In the genomic region with DNA sequence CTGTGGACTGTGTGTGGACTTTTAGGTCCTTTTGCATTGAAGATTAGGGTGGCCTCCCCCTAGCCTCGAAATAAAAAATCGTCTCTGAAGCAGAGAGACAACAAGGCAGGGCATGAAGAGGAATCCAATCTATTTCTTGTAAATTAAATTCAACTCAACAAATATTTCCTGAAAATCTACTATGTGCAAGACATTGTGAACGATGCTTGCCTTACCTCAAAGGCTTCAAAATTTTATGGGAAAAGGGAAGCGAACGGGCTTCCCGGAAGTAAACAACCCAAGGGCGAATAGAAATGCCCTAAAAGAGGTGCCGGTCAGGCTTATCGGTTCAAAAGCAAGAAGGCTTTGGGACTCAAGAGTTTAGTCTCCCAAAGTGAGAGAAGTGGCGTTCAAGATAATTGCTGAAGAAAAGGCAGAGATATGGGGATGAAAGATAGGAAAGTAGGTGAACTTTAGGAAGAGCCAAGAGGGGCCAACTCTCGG, we compare ENCODE assay signal across 8 cellular contexts. TPM values are rescaled to one million over a fixed set of nuclear protein-coding genes. Genes with fewer than 3 reads are reported as not detected.
DNase-seq lines count a peak whose midpoint lies in the region; ATAC-seq and TF ChIP-seq lines count a peak whose summit lies in the region.

No MANE protein-coding gene starts in this region.

- DNase-seq in DMS114 treated with DMSO at 0.1 percent for 48 hours (lab: John Stamatoyannopoulos, UW; ENCODE audit: unreplicated experiment): peak; percentile 78
- peak; percentile 27 for DNase-seq in HEK293T (ENCODE audit: extremely low spot score)
- no peak for DNase-seq in Peyer's patch
- DNase-seq in endodermal cell: no peak
- no peak for DNase-seq in stimulated activated CD4-positive, alpha-beta T cell treated with anti-CD3 and anti-CD28 coated beads, Interleukin-4, amount 100 ng/mL, for 1 hour

- H3K9me3 ChIP-seq in Peyer's patch (no peaks in the 10 kb centered on the region), endodermal cell (ENCODE audit: control insufficient read depth, low read length) (no peaks in the 10 kb centered on the region), neuron (ENCODE audit: low read length) (no peaks in the 10 kb centered on the region)

- H3K27ac ChIP-seq in Peyer's patch: peak overlapping the region; percentile 51 to 63 (median 60)
- peak overlapping the region; percentile 59 for H3K27ac ChIP-seq in endodermal cell (ENCODE audit: low read depth, low read length)

- WGBS in endodermal cell (ENCODE audit: insufficient coverage in 1 of 2, insufficient read length in 1 of 2), 2 experiments: 2 to 5% methylated on average over 10 to 11 of the region's 11 CpGs

- no peaks in the 10 kb centered on the region for H3K36me3 ChIP-seq in Peyer's patch
- H3K36me3 ChIP-seq in endodermal cell (ENCODE audit: control insufficient read depth, insufficient read depth, low read length): no peaks in the 10 kb centered on the region
- H3K36me3 ChIP-seq in neuron (ENCODE audit: insufficient read depth, low read length): no peaks in the 10 kb centered on the region

- peak overlapping the region; percentile 98 for H3K27ac Mint-ChIP-seq in endodermal cell

- H3K9me3 Mint-ChIP-seq in endodermal cell: no peaks in the 10 kb centered on the region

- H3K27me3 ChIP-seq in Peyer's patch (no peaks in the 10 kb centered on the region), endodermal cell (ENCODE audit: control insufficient read depth, insufficient read depth, low read length, poor library complexity, severe bottlenecking) (no peaks in the 10 kb centered on the region), neuron (ENCODE audit: insufficient read depth, low read length) (no peaks in the 10 kb centered on the region)

- H3K4me1 ChIP-seq in Peyer's patch (peaks cover 0 to 28% (median 0%) of the 10 kb centered on the region in 4 donors), endodermal cell (ENCODE audit: control insufficient read depth, insufficient read depth, low read length) (peaks cover 6% of the 10 kb centered on the region), neuron (ENCODE audit: insufficient read depth, low read length) (peaks cover 32% of the 10 kb centered on the region)

- H3K36me3 Mint-ChIP-seq in endodermal cell (ENCODE audit: low read depth): no peaks in the 10 kb centered on the region

- no peaks in the 10 kb centered on the region for H3K27me3 Mint-ChIP-seq in endodermal cell (ENCODE audit: insufficient read depth)

- peak overlapping the region; percentile 91 for H3K9ac ChIP-seq in endodermal cell (ENCODE audit: extremely low read depth, low read length, poor library complexity, severe bottlenecking)

- H3K4me1 Mint-ChIP-seq in endodermal cell: peaks cover 26% of the 10 kb centered on the region

- TF ChIP-seq POLR2A in Peyer's patch (IDR thresholded peaks at IDR 0.05): no peak

- peak overlapping the region; percentile 99 for H2AFZ ChIP-seq in neuron (ENCODE audit: low read depth, low read length)

- ATAC-seq in GM18868 (IDR thresholded peaks at IDR 0.05; ENCODE audit: unreplicated experiment) (no peak), GM21515 (IDR thresholded peaks at IDR 0.05; ENCODE audit: unreplicated experiment) (no peak)

- TF ChIP-seq CTCF in Peyer's patch (IDR thresholded peaks at IDR 0.05) (no peak), endodermal cell (conservative IDR thresholded peaks at IDR 0.05) (no peak)

- H3K4me3 ChIP-seq in Peyer's patch (peak overlapping the region; percentile 55 to 91 (median 72)), endodermal cell (ENCODE audit: low read length) (peak overlapping the region; percentile 94), neuron (ENCODE audit: low read length) (peak overlapping the region; percentile 94)

- H3K4me3 Mint-ChIP-seq in endodermal cell: peak overlapping the region; percentile 95

- CTCF ChIA-PET in HEK293T (lab: Yijun Ruan, JAX): no interaction called here

- POLR2A ChIA-PET in HEK293T (lab: Yijun Ruan, JAX): no interaction called here

TF ChIP-seq in HEK293T, 16 proteins besides CTCF, POLR2A, EP300 and RAD21:
- TF ChIP-seq ELF4 (IDR thresholded peaks at IDR 0.05): peak; percentile 60
- TF ChIP-seq, protein P1, sequence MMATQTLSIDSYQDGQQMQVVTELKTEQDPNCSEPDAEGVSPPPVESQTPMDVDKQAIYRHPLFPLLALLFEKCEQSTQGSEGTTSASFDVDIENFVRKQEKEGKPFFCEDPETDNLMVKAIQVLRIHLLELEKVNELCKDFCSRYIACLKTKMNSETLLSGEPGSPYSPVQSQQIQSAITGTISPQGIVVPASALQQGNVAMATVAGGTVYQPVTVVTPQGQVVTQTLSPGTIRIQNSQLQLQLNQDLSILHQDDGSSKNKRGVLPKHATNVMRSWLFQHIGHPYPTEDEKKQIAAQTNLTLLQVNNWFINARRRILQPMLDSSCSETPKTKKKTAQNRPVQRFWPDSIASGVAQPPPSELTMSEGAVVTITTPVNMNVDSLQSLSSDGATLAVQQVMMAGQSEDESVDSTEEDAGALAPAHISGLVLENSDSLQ (IDR thresholded peaks at IDR 0.05): no peak
- TF ChIP-seq FOXK2 (IDR thresholded peaks at IDR 0.05): peak; percentile 77

RNA-seq across cellular contexts. Expression of a gene that starts 0.5 kb away (rescaled TPM):
- total RNA-seq in Peyer's patch (1 to 10 TPM; 2.1 to 5.2 (median 2.9) TPM), endodermal cell (10 to 100 TPM in 1 of 2 donors, 1 to 10 TPM in 1; 7.7 to 10.6 TPM)
- 7.7 TPM for polyA plus RNA-seq in endodermal cell (2013, experiment 1 of 2)
- 8.1 TPM for polyA plus RNA-seq in endodermal cell (2013, experiment 2 of 2)

RNA-seq across cellular contexts. Expression of a gene that starts 0.8 kb away (rescaled TPM):
- total RNA-seq in Peyer's patch (10 to 100 TPM in 3 of 4 donors, not detected in 1; 13.8 to 20.0 (median 14.7) TPM), endodermal cell (10 to 100 TPM; 20.6 to 29.4 TPM)
- 20.2 TPM for polyA plus RNA-seq in endodermal cell (2013, experiment 1 of 2)
- polyA plus RNA-seq in endodermal cell (2013, experiment 2 of 2): 21.4 TPM

RNA-seq across cellular contexts. Expression of a gene that starts 48.2 kb away (rescaled TPM):
- 10 to 100 TPM in 3 of 4 donors, 1 to 10 TPM in 1; 7.4 to 97.2 (median 88.3) TPM for total RNA-seq in Peyer's patch
- total RNA-seq in endodermal cell: 10 to 100 TPM; 56.7 to 58.8 TPM
- polyA plus RNA-seq in endodermal cell (2013, experiment 1 of 2): 10.2 TPM
- 10.9 TPM for polyA plus RNA-seq in endodermal cell (2013, experiment 2 of 2)

Comparison
In these comparisons a context has a peak if more than half of its experiments do, and no peak if none do; other contexts are left out.
1. DNase-seq: peak in DMS114 treated with DMSO at 0.1 percent for 48 hours (single experiment) and HEK293T (single experiment); none in Peyer's patch (0 of 3), endodermal cell (single experiment) and stimulated activated CD4-positive, alpha-beta T cell treated with anti-CD3 and anti-CD28 coated beads, Interleukin-4, amount 100 ng/mL, for 1 hour (single experiment).
2. Peak in every context shown above with its lines, with median percentiles within 50 percentile points of each other: H3K4me3 ChIP-seq.